8 cellular contexts compared by ENCODE assay signal in genomic region chr19:12399901-12400617, GRCh38. TPM values are rescaled to one million over a fixed set of nuclear protein-coding genes. Genes with fewer than 3 reads are reported as not detected.
DNase-seq lines count a peak whose midpoint lies in the region; ATAC-seq and TF ChIP-seq lines count a peak whose summit lies in the region.
"Not testable (repeated sequence)": the region's sequence is repeated elsewhere in the genome, so short reads cannot be mapped to it uniquely, and the experiment has no call there.

No MANE protein-coding gene starts in this region.

- ATAC-seq in GM19025 (IDR thresholded peaks at IDR 0.05; ENCODE audit: low read depth, unreplicated experiment) (peak; percentile 35), HG03025 (IDR thresholded peaks at IDR 0.05; ENCODE audit: low FRiP score, unreplicated experiment) (peak; percentile 19)

- H3K27me3 Mint-ChIP-seq in endodermal cell (ENCODE audit: insufficient read depth): not testable (repeated sequence)

- TF ChIP-seq CTCF in AG04450 (IDR thresholded peaks at IDR 0.05; ENCODE audit: low read depth, low read length); liver (IDR thresholded peaks at IDR 0.05; ENCODE audit: low read depth, low read length, missing input control): not testable (repeated sequence)
- TF ChIP-seq CTCF in endodermal cell (conservative IDR thresholded peaks at IDR 0.05): peak; percentile 8

- 6 to 7% methylated on average over 9 to 19 of the region's 23 CpGs for WGBS in endodermal cell (ENCODE audit: insufficient coverage in 1 of 2, insufficient read length in 1 of 2), 2 experiments
- 2% methylated on average over 23 of the region's 23 CpGs for WGBS in liver

- POLR2A ChIA-PET in AG04450 (lab: Yijun Ruan, JAX): interaction anchor here (0.8 kb wide), 1 partner anchor 35 kb away, joined by 4 read pairs; the partner anchor contains the start of gene ZNF442

- not testable (repeated sequence) for DNase-seq in AG04450 (ENCODE audit: low read depth, low spot score)
- DNase-seq in NCI-H524 (lab: John Stamatoyannopoulos, UW) (peak; percentile 19 to 46), endodermal cell (peak; percentile 85)
- DNase-seq in activated CD8-positive, alpha-beta memory T cell treated with anti-CD3 and anti-CD28 coated beads, Interleukin-2, amount 50 U/mL, for 4 hours: peak; percentile 44
- DNase-seq in stimulated activated CD4-positive, alpha-beta T cell treated with anti-CD3 and anti-CD28 coated beads, Interleukin-12 subunit alpha, Interleukin-12 subunit beta, amount 100 ng/mL, for 4 hours: peak; percentile 7

- H3K4me1 Mint-ChIP-seq in endodermal cell: not testable (repeated sequence)

- peak overlapping the region; percentile 80 for H3K9ac ChIP-seq in endodermal cell (ENCODE audit: extremely low read depth, low read length, poor library complexity, severe bottlenecking)
- H3K9ac ChIP-seq in liver (ENCODE audit: low read depth in 1 of 2, low read length in 2 of 2): peak overlapping the region; percentile 66 to 86

- not testable (repeated sequence) for H3K36me3 ChIP-seq in endodermal cell (ENCODE audit: control insufficient read depth, insufficient read depth, low read length); liver (ENCODE audit: control insufficient read depth in 4 of 4, insufficient read depth in 3 of 4, low read depth in 1 of 4, low read length in 3 of 4)

- H3K27ac ChIP-seq in AG04450 (ENCODE audit: low read depth, low read length): peak overlapping the region; percentile 21
- H3K27ac ChIP-seq in endodermal cell (ENCODE audit: low read depth, low read length): not testable (repeated sequence)
- peak overlapping the region; percentile 82 to 83 for H3K27ac ChIP-seq in liver (ENCODE audit: low read depth in 1 of 2, low read length in 2 of 2)

- CTCF ChIA-PET in AG04450 (lab: Charles Lee): interaction anchor here (0.9 kb wide), 1 partner anchor 39 kb away, joined by 5 read pairs; no protein-coding TSS in a partner anchor

- TF ChIP-seq RAD21 in liver (IDR thresholded peaks at IDR 0.05): peak in 1 of 2 donors; percentile 3

- not testable (repeated sequence) for H3K9me3 ChIP-seq in AG04450 (ENCODE audit: control insufficient read depth, insufficient read depth, low read length); endodermal cell (ENCODE audit: control insufficient read depth, low read length); liver (ENCODE audit: control insufficient read depth in 4 of 4, low read length in 3 of 4)

- H3K4me3 Mint-ChIP-seq in endodermal cell: peak overlapping the region; percentile 92

- H3K9me3 Mint-ChIP-seq in endodermal cell: peaks cover 38% of the 10 kb centered on the region

- not testable (repeated sequence) for H3K4me1 ChIP-seq in endodermal cell (ENCODE audit: control insufficient read depth, insufficient read depth, low read length); liver (ENCODE audit: control insufficient read depth in 4 of 4, insufficient read depth in 4 of 4, low read length in 3 of 4)

- H3K27ac Mint-ChIP-seq in endodermal cell: peak overlapping the region; percentile 97

- H3K4me3 ChIP-seq in AG04450 (ENCODE audit: low read depth, low read length): peak overlapping the region; percentile 80
- peak overlapping the region; percentile 89 for H3K4me3 ChIP-seq in endodermal cell (ENCODE audit: low read length)
- peak overlapping the region; percentile 66 to 71 (median 70) for H3K4me3 ChIP-seq in liver (ENCODE audit: low read depth in 1 of 3, low read length in 3 of 3)

- H3K36me3 Mint-ChIP-seq in endodermal cell (ENCODE audit: low read depth): peaks cover 24% of the 10 kb centered on the region

- H3K27me3 ChIP-seq in AG04450 (ENCODE audit: control insufficient read depth, insufficient read depth, low read length); endodermal cell (ENCODE audit: control insufficient read depth, insufficient read depth, low read length, poor library complexity, severe bottlenecking); liver (ENCODE audit: control insufficient read depth in 4 of 4, insufficient read depth in 4 of 4, low read length in 3 of 4): not testable (repeated sequence)

TF ChIP-seq in liver, 16 proteins besides CTCF, POLR2A, EP300 and RAD21:
- peak; percentile 33 for TF ChIP-seq SP1 (IDR thresholded peaks at IDR 0.05)
- TF ChIP-seq RXRA (IDR thresholded peaks at IDR 0.05): peak in 1 of 2 donors; percentile 30

RNA-seq across cellular contexts. Expression of gene ZNF799, which starts 1.0 kb away (rescaled TPM):
- 0.97 and 1.2 TPM in 2 replicates for polyA plus RNA-seq in AG04450 (2011; rRNA removed)
- 0.92 and 2.0 TPM in 2 replicates for polyA minus RNA-seq in AG04450 (2011; rRNA and poly(A)+ RNA removed)
- total RNA-seq in endodermal cell: 1 to 10 TPM; 8.6 to 9.1 TPM
- polyA plus RNA-seq in endodermal cell (2013, experiment 1 of 2): 4.3 TPM
- polyA plus RNA-seq in endodermal cell (2013, experiment 2 of 2): 4.3 TPM
- 1 to 10 TPM; 2.8 to 5.3 TPM for total RNA-seq in liver
- polyA plus RNA-seq in liver: 1 to 10 TPM; 1.6 to 2.2 TPM

RNA-seq across cellular contexts. Expression of gene ZNF442, which starts 34.6 kb away (rescaled TPM):
- polyA plus RNA-seq in AG04450 (2011; rRNA removed) (1.2 and 1.4 TPM in 2 replicates), liver (under 1 TPM; 0.49 to 0.67 TPM)
- polyA minus RNA-seq in AG04450 (2011; rRNA and poly(A)+ RNA removed): 1.1 and 4.0 TPM in 2 replicates
- total RNA-seq in endodermal cell (1 to 10 TPM; 2.7 to 3.5 TPM), liver (1 to 10 TPM; 2.8 to 4.2 TPM)
- 2.5 TPM for polyA plus RNA-seq in endodermal cell (2013, experiment 1 of 2)
- polyA plus RNA-seq in endodermal cell (2013, experiment 2 of 2): 2.4 TPM

RNA-seq across cellular contexts. Expression of gene ZNF443, which starts 40.8 kb away (rescaled TPM):
- polyA plus RNA-seq in AG04450 (2011; rRNA removed) (1.1 and 1.7 TPM in 2 replicates), liver (1 to 10 TPM; 1.1 to 1.9 TPM)
- polyA minus RNA-seq in AG04450 (2011; rRNA and poly(A)+ RNA removed): 1.5 and 2.7 TPM in 2 replicates
- total RNA-seq in endodermal cell (10 to 100 TPM; 14.3 to 18.6 TPM), liver (1 to 10 TPM; 2.6 to 7.4 TPM)
- 6.6 TPM for polyA plus RNA-seq in endodermal cell (2013, experiment 1 of 2)
- polyA plus RNA-seq in endodermal cell (2013, experiment 2 of 2): 7.2 TPM
